ENCODE assay signal across 17 cellular contexts in genomic region chr12:113169697-113170096, GRCh38. TPM values are rescaled to one million over a fixed set of nuclear protein-coding genes. Genes with fewer than 3 reads are reported as not detected.
A peak's percentile ranks its signal among the peaks of the same experiment; 100 is the strongest.
DNase-seq lines count a peak whose midpoint lies in the region; ATAC-seq and TF ChIP-seq lines count a peak whose summit lies in the region.
"Had no signal": no experiment of that assay in that cellular context is flagged by ENCODE, and none has a peak within 500 bp of the region (broad histone marks: within the 10 kb centered on the region; RNA-seq: fewer than 3 reads in every experiment).

No MANE protein-coding gene starts in this region.

- H3K79me2 ChIP-seq in GM23338 (replicated peaks; ENCODE audit: insufficient read depth) (no peaks in the 10 kb centered on the region; the same call in 1 of the 2 replicates), OCI-LY3 (ENCODE audit: low read length) (no peaks in the 10 kb centered on the region), osteoblast (ENCODE audit: insufficient read depth, low read length) (no peaks in the 10 kb centered on the region)

- TF ChIP-seq POLR2A in Peyer's patch (IDR thresholded peaks at IDR 0.05), result no peak

- peaks cover 14% of the 10 kb centered on the region for H3K27me3 Mint-ChIP-seq in GM23338 (ENCODE audit: insufficient read depth, low read depth, poor library complexity)
- H3K27me3 Mint-ChIP-seq: B cell had no signal

- peaks cover 76% of the 10 kb centered on the region for H3K36me3 Mint-ChIP-seq in GM23338 (ENCODE audit: low read depth)

- H2AFZ ChIP-seq in GM23338, result no peak overlapping the region
- H2AFZ ChIP-seq in OCI-LY3 (ENCODE audit: low read depth, low read length), result no peak overlapping the region
- H2AFZ ChIP-seq in osteoblast (ENCODE audit: low read length), result no peak overlapping the region

- no peak for DNase-seq in GM23338 (ENCODE audit: low spot score)
- DNase-seq in osteoblast (ENCODE audit: insufficient read length, low spot score, missing footprints), result peak; percentile 43
- DNase-seq in WERI-Rb-1, result no peak
- no peak for DNase-seq in Peyer's patch
- DNase-seq in NCI-H1417 (lab: John Stamatoyannopoulos, UW), result no peak
- DNase-seq: CD8-positive, alpha-beta T cell; COR-L47; DMS153; GOT3; Kasumi-1 had no signal

- peaks cover 40 to 86% (median 58%) of the 10 kb centered on the region in 10 experiments for H3K4me1 ChIP-seq in BLaER1 treated with 17β-estradiol and CSF1 and Interleukin-3, amounts not matched to agents 10 nM and 100 nM
- H3K4me1 ChIP-seq in GM23338 (ENCODE audit: insufficient read depth) (no peaks in the 10 kb centered on the region), OCI-LY3 (ENCODE audit: low read length) (peaks cover 49% of the 10 kb centered on the region), osteoblast (ENCODE audit: insufficient read depth, low read length) (no peaks in the 10 kb centered on the region), Peyer's patch (no peaks in the 10 kb centered on the region)
- H3K4me1 ChIP-seq: HAP-1 had no signal

- H3K4me3 Mint-ChIP-seq in GM23338, result no peak overlapping the region
- H3K4me3 Mint-ChIP-seq: B cell; CD14-positive monocyte; CD8-positive, alpha-beta T cell had no signal

- H3K4me3 ChIP-seq in BLaER1 treated with 17β-estradiol and CSF1 and Interleukin-3, amounts not matched to agents 10 nM and 100 nM, result no peak overlapping the region
- no peak overlapping the region for H3K4me3 ChIP-seq in GM23338
- H3K4me3 ChIP-seq in OCI-LY3 (ENCODE audit: low read length), result no peak overlapping the region
- H3K4me3 ChIP-seq in osteoblast (ENCODE audit: insufficient read depth, low read length), result no peak overlapping the region
- H3K4me3 ChIP-seq in WERI-Rb-1 (ENCODE audit: low read depth, low read length), result no peak overlapping the region
- H3K4me3 ChIP-seq in Peyer's patch, result no peak overlapping the region
- H3K4me3 ChIP-seq: HAP-1 had no signal

- peak overlapping the region in 8 of 11 experiments; percentile 68 to 92 (median 76); a peak in 15 of 22 replicates for H3K27ac ChIP-seq in BLaER1 treated with 17β-estradiol and CSF1 and Interleukin-3, amounts not matched to agents 10 nM and 100 nM
- H3K27ac ChIP-seq in GM23338 (ENCODE audit: low read depth), result no peak overlapping the region
- peak overlapping the region; percentile 90 for H3K27ac ChIP-seq in OCI-LY3 (ENCODE audit: low read length)
- no peak overlapping the region for H3K27ac ChIP-seq in osteoblast (ENCODE audit: low read depth, low read length)
- H3K27ac ChIP-seq in WERI-Rb-1, result no peak overlapping the region
- no peak overlapping the region for H3K27ac ChIP-seq in Peyer's patch

- no peaks in the 10 kb centered on the region for H3K9me3 Mint-ChIP-seq in GM23338
- H3K9me3 Mint-ChIP-seq: CD14-positive monocyte; CD8-positive, alpha-beta T cell had no signal

- peak overlapping the region in 4 of 11 experiments; percentile 36 to 86 (median 82); a peak in 5 of 22 replicates for H3K4me2 ChIP-seq in BLaER1 treated with 17β-estradiol and CSF1 and Interleukin-3, amounts not matched to agents 10 nM and 100 nM
- H3K4me2 ChIP-seq in GM23338, result no peak overlapping the region
- H3K4me2 ChIP-seq in OCI-LY3 (ENCODE audit: low read length), result no peak overlapping the region
- no peak overlapping the region for H3K4me2 ChIP-seq in osteoblast (ENCODE audit: insufficient read depth, low read length)

- no peak for TF ChIP-seq CTCF in GM23338 (conservative IDR thresholded peaks at IDR 0.05; ENCODE audit: low read depth in 2 of 2)
- TF ChIP-seq CTCF in OCI-LY3 (IDR thresholded peaks at IDR 0.05; ENCODE audit: low read depth, low read length), result no peak
- no peak for TF ChIP-seq CTCF in osteoblast (IDR thresholded peaks at IDR 0.05; ENCODE audit: extremely low read depth, low read depth, low read length)
- TF ChIP-seq CTCF in WERI-Rb-1 (IDR thresholded peaks at IDR 0.05; ENCODE audit: low read depth, low read length), result no peak
- no peak for TF ChIP-seq CTCF in Peyer's patch (IDR thresholded peaks at IDR 0.05)

- ATAC-seq in GM23338, result no peak
- ATAC-seq: CD8-positive, alpha-beta T cell; HepG2 had no signal

- H3K9ac ChIP-seq in BLaER1 treated with 17β-estradiol and CSF1 and Interleukin-3, amounts not matched to agents 10 nM and 100 nM, result peak overlapping the region in 5 of 11 experiments; percentile 9 to 78 (median 57); a peak in 9 of 22 replicates
- H3K9ac ChIP-seq in OCI-LY3 (ENCODE audit: low read length), result peak overlapping the region; percentile 17; the same call in 1 of the 2 replicates

- H3K36me3 ChIP-seq in BLaER1 treated with 17β-estradiol and CSF1 and Interleukin-3, amounts not matched to agents 10 nM and 100 nM, result peaks cover 84 to 100% (median 98%) of the 10 kb centered on the region in 11 experiments
- H3K36me3 ChIP-seq in GM23338 (ENCODE audit: insufficient read depth), result peaks cover 51% of the 10 kb centered on the region
- H3K36me3 ChIP-seq in OCI-LY3 (replicated peaks; ENCODE audit: low read depth, low read length), result peaks cover 56% of the 10 kb centered on the region
- peaks cover 81% of the 10 kb centered on the region for H3K36me3 ChIP-seq in osteoblast (ENCODE audit: insufficient read depth, low read length)
- peaks cover 93% of the 10 kb centered on the region for H3K36me3 ChIP-seq in WERI-Rb-1
- H3K36me3 ChIP-seq in Peyer's patch, result peaks cover 0 to 100% (median 0%) of the 10 kb centered on the region in 3 donors

- peaks cover 0 to 45% (median 23%) of the 10 kb centered on the region in 11 experiments; a peak in 11 of 22 replicates for H4K20me1 ChIP-seq in BLaER1 treated with 17β-estradiol and CSF1 and Interleukin-3, amounts not matched to agents 10 nM and 100 nM
- peaks cover 13% of the 10 kb centered on the region; the same call in 1 of the 2 replicates for H4K20me1 ChIP-seq in GM23338 (replicated peaks; ENCODE audit: insufficient read depth)
- H4K20me1 ChIP-seq in OCI-LY3 (ENCODE audit: insufficient read depth, low read length), result no peaks in the 10 kb centered on the region
- peaks cover 9% of the 10 kb centered on the region for H4K20me1 ChIP-seq in osteoblast (ENCODE audit: insufficient read depth, low read length)

- no peaks in the 10 kb centered on the region; the same call in 1 of the 2 replicates for H3F3A ChIP-seq in GM23338 (replicated peaks; ENCODE audit: low read depth)

- H3K27ac Mint-ChIP-seq in GM23338, result no peak overlapping the region
- H3K27ac Mint-ChIP-seq: B cell; CD8-positive, alpha-beta T cell had no signal

- no peaks in the 10 kb centered on the region for H3K9me3 ChIP-seq in BLaER1 treated with 17β-estradiol and CSF1 and Interleukin-3, amounts not matched to agents 10 nM and 100 nM (replicated peaks in 1 of 11)
- H3K9me3 ChIP-seq in OCI-LY3 (ENCODE audit: insufficient read depth, low read length) (peaks cover 4% of the 10 kb centered on the region; the same call in 1 of the 2 replicates), osteoblast (ENCODE audit: low read depth, low read length) (no peaks in the 10 kb centered on the region), WERI-Rb-1 (ENCODE audit: severe bottlenecking) (no peaks in the 10 kb centered on the region), Peyer's patch (no peaks in the 10 kb centered on the region)
- H3K9me3 ChIP-seq: HAP-1 had no signal

- H3K9me2 ChIP-seq in GM23338 (ENCODE audit: insufficient read depth), result no peaks in the 10 kb centered on the region

- no peaks in the 10 kb centered on the region for H3K27me3 ChIP-seq in BLaER1 treated with 17β-estradiol and CSF1 and Interleukin-3, amounts not matched to agents 10 nM and 100 nM
- no peaks in the 10 kb centered on the region for H3K27me3 ChIP-seq in GM23338 (ENCODE audit: insufficient read depth)
- H3K27me3 ChIP-seq in OCI-LY3 (ENCODE audit: low read depth, low read length), result no peaks in the 10 kb centered on the region
- no peaks in the 10 kb centered on the region for H3K27me3 ChIP-seq in osteoblast (ENCODE audit: insufficient read depth, low read length)
- no peaks in the 10 kb centered on the region for H3K27me3 ChIP-seq in WERI-Rb-1 (ENCODE audit: insufficient read depth, low read depth, severe bottlenecking)
- no peaks in the 10 kb centered on the region for H3K27me3 ChIP-seq in Peyer's patch

- no peaks in the 10 kb centered on the region for H3K4me1 Mint-ChIP-seq in GM23338
- H3K4me1 Mint-ChIP-seq: CD14-positive monocyte had no signal

TF ChIP-seq in GM23338, 12 proteins besides CTCF, POLR2A, EP300 and RAD21:
- TF ChIP-seq JUNB (IDR thresholded peaks at IDR 0.05; ENCODE audit: unreplicated experiment), result peak; percentile 13
- no peak for TF ChIP-seq ZNF331 (CRISPR knock-in tag; IDR thresholded peaks at IDR 0.05; ENCODE audit: low read depth)
- no peak for TF ChIP-seq EZH2 (IDR thresholded peaks at IDR 0.05; ENCODE audit: low read depth, unreplicated experiment)
- TF ChIP-seq ZNF114 (CRISPR knock-in tag; IDR thresholded peaks at IDR 0.05), result no peak

RNA-seq across cellular contexts. Expression of gene DDX54, which starts 15.6 kb away (rescaled TPM):
- total RNA-seq in GM23338 (2014; rRNA removed; shearing (Covaris generic)), result 79.6 and 84.1 TPM in 2 replicates
- 89.4 and 89.5 TPM in 2 replicates for polyA plus RNA-seq in GM23338 (2016; fragmentation: Nextera tagmentation; extraction: Ambion mirVana)
- total RNA-seq in osteoblast (40.2 and 49.5 TPM in 2 replicates), Peyer's patch (100 to 1,000 TPM in 1 of 4 donors, 10 to 100 TPM in 3; 62.0 to 126 (median 66.5) TPM)

RNA-seq across cellular contexts. Expression of gene RITA1, which starts 15.8 kb away (rescaled TPM):
- 33.0 and 40.4 TPM in 2 replicates for total RNA-seq in GM23338 (2014; rRNA removed; shearing (Covaris generic))
- polyA plus RNA-seq in GM23338 (2016; fragmentation: Nextera tagmentation; extraction: Ambion mirVana), result 20.0 and 21.4 TPM in 2 replicates
- total RNA-seq in osteoblast (20.0 and 22.4 TPM in 2 replicates), Peyer's patch (10 to 100 TPM in 3 of 4 donors, 1 to 10 TPM in 1; 5.0 to 36.6 (median 33.4) TPM)

RNA-seq across cellular contexts. Expression of gene CFAP73, which starts 20.2 kb away (rescaled TPM):
- total RNA-seq in GM23338 (2014; rRNA removed; shearing (Covaris generic)), result 0.59 TPM in 1 of 2 replicates, not detected in the other
- polyA plus RNA-seq in GM23338 (2016; fragmentation: Nextera tagmentation; extraction: Ambion mirVana), result 0.50 and 0.54 TPM in 2 replicates
- total RNA-seq in osteoblast, result not detected in 2 replicates
- not detected for total RNA-seq in Peyer's patch
- total RNA-seq: G401, HepG2 had no signal
- polyA plus RNA-seq: HepG2 had no signal

RNA-seq across cellular contexts. Expression of gene RASAL1, which starts 34.1 kb away (rescaled TPM):
- total RNA-seq in GM23338 (2014; rRNA removed; shearing (Covaris generic)), result 5.4 and 8.2 TPM in 2 replicates
- polyA plus RNA-seq in GM23338 (2016; fragmentation: Nextera tagmentation; extraction: Ambion mirVana), result 2.6 and 2.7 TPM in 2 replicates
- not detected in 2 replicates for total RNA-seq in osteoblast
- total RNA-seq in Peyer's patch, result 1 to 10 TPM in 3 of 4 donors, under 1 TPM in 1; 0.85 to 4.4 (median 3.9) TPM
- total RNA-seq: HepG2 had no signal
- polyA plus RNA-seq: CD14-positive monocyte, HepG2 had no signal

RNA-seq across cellular contexts. Expression of gene TPCN1, which starts 51.6 kb away (rescaled TPM):
- 12.2 and 14.4 TPM in 2 replicates for total RNA-seq in GM23338 (2014; rRNA removed; shearing (Covaris generic))
- 11.2 and 16.2 TPM in 2 replicates for polyA plus RNA-seq in GM23338 (2016; fragmentation: Nextera tagmentation; extraction: Ambion mirVana)
- 25.7 and 28.9 TPM in 2 replicates for total RNA-seq in osteoblast
- 100 to 1,000 TPM in 3 of 4 donors, 10 to 100 TPM in 1; 66.7 to 199 (median 112) TPM for total RNA-seq in Peyer's patch

Comparison
In these comparisons a context has a peak if more than half of its experiments do, and no peak if none do; other contexts are left out.
1. H3K27ac ChIP-seq: peak in BLaER1 treated with 17β-estradiol and CSF1 and Interleukin-3, amounts not matched to agents 10 nM and 100 nM (8 of 11) and OCI-LY3 (single experiment); none in GM23338 (single experiment), osteoblast (single experiment), WERI-Rb-1 (single experiment) and Peyer's patch (0 of 4).